ENCODE assay signal across 9 cellular contexts in the genomic region with DNA sequence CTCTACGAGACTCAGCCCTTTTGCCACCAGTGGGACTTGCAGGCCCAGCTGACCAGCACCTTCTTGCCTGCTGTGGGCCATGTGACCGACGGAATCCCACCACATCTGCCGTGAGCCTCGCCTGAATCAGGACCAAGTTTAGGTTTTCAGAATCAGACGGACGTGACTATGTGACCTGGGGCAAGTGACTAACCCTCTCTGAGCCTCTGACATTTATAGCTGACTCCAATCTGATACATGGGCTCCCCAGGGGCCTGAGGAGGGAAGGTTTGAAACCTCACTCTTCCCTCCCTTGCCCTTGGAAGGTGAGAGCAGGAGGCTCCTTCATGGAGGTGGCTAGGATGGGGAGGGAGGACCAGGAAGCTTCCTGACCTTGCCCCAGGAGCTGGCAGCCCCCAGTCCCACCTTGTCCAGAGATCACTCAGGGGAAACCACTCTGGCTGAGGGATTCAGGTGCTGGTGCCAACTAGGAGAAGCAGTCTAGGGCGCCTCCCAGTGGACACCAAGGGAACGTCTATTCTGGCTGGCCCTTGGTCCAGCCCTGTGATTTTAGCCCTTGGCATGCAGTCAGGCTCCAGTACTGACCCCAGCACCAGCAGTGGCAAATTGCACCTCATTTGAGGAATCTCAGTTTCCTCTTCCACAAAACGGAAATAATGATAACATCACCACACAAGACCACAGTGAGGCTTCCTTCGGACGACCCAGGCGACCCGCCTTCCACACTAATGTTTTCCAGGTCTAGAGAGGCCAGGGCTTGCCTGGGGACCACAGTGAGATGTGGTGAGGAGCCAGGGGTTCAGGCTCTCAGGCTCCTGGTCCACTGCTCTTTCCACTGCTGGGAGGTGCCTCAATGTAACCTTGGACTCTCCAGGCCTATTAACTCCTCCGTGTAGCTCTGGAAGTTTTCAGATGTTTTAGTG. TPM values are rescaled to one million over a fixed set of nuclear protein-coding genes. Genes with fewer than 3 reads are reported as not detected.
A peak's percentile ranks its signal among the peaks of the same experiment; 100 is the strongest.
DNase-seq lines count a peak whose midpoint lies in the region; ATAC-seq, FAIRE-seq and TF ChIP-seq lines count a peak whose summit lies in the region.
"Had no signal": no experiment of that assay in that cellular context is flagged by ENCODE, and none has a peak within 500 bp of the region (broad histone marks: within the 10 kb centered on the region; RNA-seq: fewer than 3 reads in every experiment).

No MANE protein-coding gene starts in this region.

- H3K9me3 ChIP-seq in DND-41 (ENCODE audit: insufficient read depth, low read length, severe bottlenecking): no peaks in the 10 kb centered on the region

- H3K79me2 ChIP-seq in DND-41 (ENCODE audit: insufficient read depth, low read length): no peaks in the 10 kb centered on the region

- ATAC-seq in DND-41 (ENCODE audit: insufficient read depth, low read depth): peak; percentile 37; the same call in 1 of the 3 replicates
- no peak for ATAC-seq in HG02610 (IDR thresholded peaks at IDR 0.05; ENCODE audit: unreplicated experiment)
- ATAC-seq in HG03432 (IDR thresholded peaks at IDR 0.05; ENCODE audit: unreplicated experiment): no peak

- H4K20me1 ChIP-seq in DND-41 (ENCODE audit: insufficient read depth, low read length): peaks cover 6% of the 10 kb centered on the region; the same call in 1 of the 2 replicates

- H3K9ac ChIP-seq in DND-41 (ENCODE audit: low read depth, low read length): no peak overlapping the region

- H3K4me3 ChIP-seq in DND-41 (ENCODE audit: low read depth in 1 of 2, low read length in 2 of 2) (no peak overlapping the region), bronchial epithelial cell (ENCODE audit: low read depth, low read length) (no peak overlapping the region)

- peak; percentile 77 for FAIRE-seq in bronchial epithelial cell (lab: Jason Lieb, UNC)

- no peaks in the 10 kb centered on the region for H3K36me3 ChIP-seq in DND-41 (ENCODE audit: insufficient read depth, low read length)
- no peaks in the 10 kb centered on the region for H3K36me3 ChIP-seq in bronchial epithelial cell (ENCODE audit: control insufficient read depth, insufficient read depth, low read length)

- H3K4me1 ChIP-seq in DND-41 (ENCODE audit: insufficient read depth, low read length): no peaks in the 10 kb centered on the region

- TF ChIP-seq CTCF in DND-41 (IDR thresholded peaks at IDR 0.05; ENCODE audit: borderline replicate concordance, extremely low read depth, low read length, poor library complexity, severe bottlenecking) (peak; percentile 70), bronchial epithelial cell (IDR thresholded peaks at IDR 0.05; ENCODE audit: insufficient read depth, low read length, severe bottlenecking) (peak; percentile 98)

- H3K4me2 ChIP-seq in DND-41 (ENCODE audit: insufficient read depth, low read length): no peak overlapping the region

- H3K27ac ChIP-seq in DND-41 (ENCODE audit: low read length): no peak overlapping the region

- H3K27me3 ChIP-seq in DND-41 (ENCODE audit: insufficient read depth, low read length, poor library complexity) (no peaks in the 10 kb centered on the region), bronchial epithelial cell (ENCODE audit: control insufficient read depth, insufficient read depth, low read length) (peaks cover 2% of the 10 kb centered on the region)

- no peak overlapping the region for H2AFZ ChIP-seq in DND-41 (ENCODE audit: low read depth, low read length)

- DNase-seq in DND-41 (peak; percentile 20), Kasumi-1 (lab: John Stamatoyannopoulos, UW) (peak; percentile 21 to 50), SHP77 (lab: John Stamatoyannopoulos, UW) (peak; percentile 64 to 74), bronchial epithelial cell (ENCODE audit: low read depth) (peak; percentile 62), kidney tubule cell (ENCODE audit: low spot score) (peak; percentile 80)
- DNase-seq in stimulated activated CD8-positive, alpha-beta memory T cell treated with anti-CD3 and anti-CD28 coated beads, Interleukin-4, amount 100 ng/mL, for 48 hours: peak; percentile 71
- DNase-seq: activated B cell treated with CpG ODN at 0.5 μM for 24 hours had no signal

RNA-seq across cellular contexts. Expression of a gene that starts 47.2 kb away (rescaled TPM):
- total RNA-seq in bronchial epithelial cell: 21.1 and 34.4 TPM in 2 replicates
- total RNA-seq: activated B cell treated with CpG ODN at 0.5 μM for 24 hours had no signal

RNA-seq across cellular contexts. Expression of a gene that starts 52.1 kb away (rescaled TPM):
- under 0.01 and 0.13 TPM in 2 replicates for total RNA-seq in bronchial epithelial cell
- total RNA-seq: activated B cell treated with CpG ODN at 0.5 μM for 24 hours had no signal

Comparison
In these comparisons a context has a peak if more than half of its experiments do, and no peak if none do; other contexts are left out.
1. DNase-seq: peak in every context shown above with its lines; median percentile 80 in kidney tubule cell; 71 in stimulated activated CD8-positive, alpha-beta memory T cell treated with anti-CD3 and anti-CD28 coated beads, Interleukin-4, amount 100 ng/mL, for 48 hours; 69 in SHP77; 62 in bronchial epithelial cell; 36 in Kasumi-1; 20 in DND-41.